ENCODE assay signal across 8 cellular contexts in the genomic region with DNA sequence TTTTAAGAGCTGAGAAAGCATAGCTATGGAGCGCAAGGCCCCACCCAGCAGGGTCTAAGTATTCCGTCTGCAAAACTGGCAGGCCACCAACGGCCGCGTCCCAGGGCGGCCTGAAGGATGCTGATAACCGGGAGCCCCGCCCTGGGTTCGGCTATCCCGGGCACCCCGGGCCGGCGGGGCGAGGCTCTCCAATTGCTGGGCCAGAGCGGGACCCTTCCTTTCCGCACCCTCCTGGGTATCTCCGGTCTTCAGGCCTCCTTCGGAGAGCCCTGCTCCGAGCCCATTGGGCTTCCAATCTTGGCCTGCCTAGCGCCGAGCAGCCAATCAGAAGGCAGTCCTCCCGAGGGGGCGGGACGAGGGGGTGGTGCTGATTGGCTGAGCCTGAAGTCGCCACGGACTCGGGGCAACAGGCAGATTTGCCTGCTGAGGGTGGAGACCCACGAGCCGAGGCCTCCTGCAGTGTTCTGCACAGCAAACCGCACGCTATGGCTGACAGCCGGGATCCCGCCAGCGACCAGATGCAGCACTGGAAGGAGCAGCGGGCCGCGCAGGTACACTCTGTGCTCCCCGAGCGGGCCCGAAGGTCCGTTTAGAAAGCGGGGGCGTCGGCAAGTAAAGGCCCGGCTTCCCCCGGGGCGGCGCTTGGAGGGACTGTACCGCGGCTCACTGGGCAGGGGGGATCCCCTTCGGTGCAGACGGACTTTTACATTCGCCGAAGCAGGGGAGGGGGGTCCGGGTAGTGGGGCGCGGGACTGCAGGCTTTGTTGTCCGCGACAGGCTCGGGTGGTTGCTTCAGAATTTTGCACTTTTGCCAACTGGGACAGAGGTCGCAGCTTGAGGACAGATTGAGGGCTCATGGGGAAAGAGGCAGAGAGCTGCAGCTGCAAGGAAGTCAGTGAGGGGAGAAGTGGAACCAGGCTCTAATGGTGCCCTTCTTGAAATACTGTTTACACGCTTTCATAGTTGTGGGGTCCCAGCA. TPM values are rescaled to one million over a fixed set of nuclear protein-coding genes. Genes with fewer than 3 reads are reported as not detected.
A peak's percentile ranks its signal among the peaks of the same experiment; 100 is the strongest.
DNase-seq lines count a peak whose midpoint lies in the region; ATAC-seq and TF ChIP-seq lines count a peak whose summit lies in the region.

A gene (plus strand): TSS at position 406 of the 979 bp plus-strand sequence. CDS start 80 bp downstream, at position 486.

- CTCF ChIA-PET in IMR-90 (lab: Yijun Ruan, JAX): interaction anchor here (0.6 to 0.8 kb wide), 2 partner anchors 30 to 63 kb away, joined by 3 to 4 read pairs; no protein-coding TSS in a partner anchor

- no peak within 1 kb of the TSS for H2BK15ac ChIP-seq in IMR-90 (ENCODE audit: low read depth, low read length)

- H3K18ac ChIP-seq in IMR-90 (ENCODE audit: low read depth, low read length): peak within 1 kb of the TSS; percentile 51; the same call in 1 of the 2 replicates

- H2AK9ac ChIP-seq in IMR-90 (replicated peaks; ENCODE audit: low read depth, low read length, poor library complexity): peak within 1 kb of the TSS; percentile 83

- H3K4me3 ChIP-seq in IMR-90 (ENCODE audit: insufficient read depth, low read depth, low read length): peak within 1 kb of the TSS; percentile 89
- peak within 1 kb of the TSS; percentile 86 for H3K4me3 ChIP-seq in epithelial cell of esophagus (ENCODE audit: low read length)
- H3K4me3 ChIP-seq in muscle layer of duodenum (ENCODE audit: low read depth in 1 of 2, low read length in 2 of 2): peak within 1 kb of the TSS; percentile 63 to 97

- WGBS in IMR-90 (ENCODE audit: extremely low coverage in 2 of 2, insufficient read length in 1 of 2), 2 experiments: 3% methylated on average over 20 of the region's 62 CpGs; no CpG with 5 or more reads in 1 of the 2 experiments

- H3K9me3 Mint-ChIP-seq in stimulated activated effector memory CD8-positive, alpha-beta T cell treated with anti-CD3 and anti-CD28 coated beads, Interleukin-12 subunit alpha, Interleukin-12 subunit beta, amount 100 ng/mL, for 72 hours: no peaks in the 10 kb centered on the region

- H3K4me1 ChIP-seq in IMR-90 (ENCODE audit: control insufficient read depth, insufficient read depth, low read length) (no peaks in the 10 kb centered on the region; the same call in 1 of the 2 replicates), muscle layer of duodenum (ENCODE audit: control insufficient read depth in 1 of 2, insufficient read depth in 2 of 2, low read length in 2 of 2) (peaks cover 3 to 33% of the 10 kb centered on the region in 2 donors)

- peak within 1 kb of the TSS; percentile 82 for H3K4ac ChIP-seq in IMR-90 (ENCODE audit: low read depth, low read length)

- peak within 1 kb of the TSS; percentile 97 for H3K27ac Mint-ChIP-seq in stimulated activated effector memory CD8-positive, alpha-beta T cell treated with anti-CD3 and anti-CD28 coated beads, Interleukin-12 subunit alpha, Interleukin-12 subunit beta, amount 100 ng/mL, for 72 hours

- H3K4me1 Mint-ChIP-seq in stimulated activated effector memory CD8-positive, alpha-beta T cell treated with anti-CD3 and anti-CD28 coated beads, Interleukin-12 subunit alpha, Interleukin-12 subunit beta, amount 100 ng/mL, for 72 hours: peaks cover 24% of the 10 kb centered on the region

- no peak within 1 kb of the TSS for H2BK20ac ChIP-seq in IMR-90 (ENCODE audit: low read depth, low read length)

- peaks cover 8 to 40% of the 10 kb centered on the region in 2 experiments; a peak in 3 of 4 replicates for H3K79me1 ChIP-seq in IMR-90 (ENCODE audit: low read depth in 1 of 2, low read length in 2 of 2)

- H3K9me1 ChIP-seq in IMR-90 (ENCODE audit: insufficient read depth, low read length): peaks cover 6% of the 10 kb centered on the region; the same call in 1 of the 2 replicates

- H3K36me3 Mint-ChIP-seq in stimulated activated effector memory CD8-positive, alpha-beta T cell treated with anti-CD3 and anti-CD28 coated beads, Interleukin-12 subunit alpha, Interleukin-12 subunit beta, amount 100 ng/mL, for 72 hours: no peaks in the 10 kb centered on the region

- H2AK5ac ChIP-seq in IMR-90 (ENCODE audit: low read depth, low read length): no peak within 1 kb of the TSS; the same call in 1 of the 2 replicates

- H3K27ac ChIP-seq in IMR-90 (ENCODE audit: insufficient read depth, low read length) (peak within 1 kb of the TSS; percentile 80), muscle layer of duodenum (ENCODE audit: low read length) (peak within 1 kb of the TSS; percentile 56)

- H2AFZ ChIP-seq in IMR-90 (replicated peaks; ENCODE audit: low read length, poor library complexity): peak within 1 kb of the TSS; percentile 96

- TF ChIP-seq CTCF in IMR-90 (conservative IDR thresholded peaks at IDR 0.05; ENCODE audit: low read depth, low read length) (no peak), epithelial cell of esophagus (IDR thresholded peaks at IDR 0.05; ENCODE audit: insufficient read depth, low read depth, low read length, missing control alignments) (no peak)

- H3K27me3 ChIP-seq in IMR-90 (ENCODE audit: control insufficient read depth, insufficient read depth, low read length) (no peaks in the 10 kb centered on the region), muscle layer of duodenum (ENCODE audit: low read depth, low read length) (no peaks in the 10 kb centered on the region)

- no TSS peak for BruUV-seq in IMR-90 (replicated peaks; lab: Mats Ljungman, UMichigan)

- peak within 1 kb of the TSS; percentile 98 for H3K4me3 Mint-ChIP-seq in stimulated activated effector memory CD8-positive, alpha-beta T cell treated with anti-CD3 and anti-CD28 coated beads, Interleukin-12 subunit alpha, Interleukin-12 subunit beta, amount 100 ng/mL, for 72 hours

- H3K9ac ChIP-seq in IMR-90 (ENCODE audit: low read depth, low read length): peak within 1 kb of the TSS; percentile 72

- peak within 1 kb of the TSS; percentile 50 for H3K56ac ChIP-seq in IMR-90 (ENCODE audit: extremely low read depth, insufficient read depth, low read length)

- dilution Hi-C loops in IMR-90 (cut with HindIII; ENCODE audit: low sequenced_read_pairs, unreplicated experiment): no loop called here

- intact Hi-C loops in IMR-90 (cut with micrococcal nuclease): no loop called here

- TF ChIP-seq POLR2A in IMR-90 (IDR thresholded peaks at IDR 0.05; ENCODE audit: low read depth, low read length): 0 out of 2 replicates have a peak, but pooled peaks have one; percentile 45

- H2BK5ac ChIP-seq in IMR-90 (ENCODE audit: low read depth, low read length, poor library complexity, severe bottlenecking): peak within 1 kb of the TSS; percentile 84

- POLR2A ChIA-PET in IMR-90 (lab: Charles Lee; ENCODE audit: unreplicated experiment): interaction anchor here (0.5 kb wide), 1 partner anchor 75 kb away, joined by 6 read pairs; no protein-coding TSS in a partner anchor

- H3K4me2 ChIP-seq in IMR-90 (ENCODE audit: low read depth, low read length): peak within 1 kb of the TSS; percentile 96

- peak within 1 kb of the TSS; percentile 59 for H4K91ac ChIP-seq in IMR-90 (ENCODE audit: insufficient read depth, low read depth, low read length)

- H4K20me1 ChIP-seq in IMR-90 (ENCODE audit: insufficient read depth, low read length): peaks cover 10% of the 10 kb centered on the region; the same call in 1 of the 2 replicates

- peak within 1 kb of the TSS; percentile 86 for H3K23ac ChIP-seq in IMR-90 (ENCODE audit: low read depth, low read length)

- no peak for TF ChIP-seq RAD21 in IMR-90 (IDR thresholded peaks at IDR 0.05; ENCODE audit: low read length)

- H3K36me3 ChIP-seq in IMR-90 (ENCODE audit: control insufficient read depth, insufficient read depth, low read length): no peaks in the 10 kb centered on the region
- H3K36me3 ChIP-seq in muscle layer of duodenum (ENCODE audit: control insufficient read depth in 1 of 2, insufficient read depth in 2 of 2, low read length in 2 of 2): peaks cover 0 to 4% of the 10 kb centered on the region in 2 donors

- peak within 1 kb of the TSS; percentile 45 for H2BK120ac ChIP-seq in IMR-90 (ENCODE audit: low read depth, low read length)

- peak within 1 kb of the TSS; percentile 65 for H4K5ac ChIP-seq in IMR-90 (ENCODE audit: low read depth, low read length)

- H3K14ac ChIP-seq in IMR-90 (replicated peaks; ENCODE audit: low read depth, low read length): peak within 1 kb of the TSS; percentile 69

- peak; percentile 97 for ATAC-seq in GM21528 (IDR thresholded peaks at IDR 0.05; ENCODE audit: low FRiP score, unreplicated experiment)
- ATAC-seq in IMR-90 (ENCODE audit: low read depth): peak; percentile 99
- ATAC-seq in stimulated activated effector memory CD8-positive, alpha-beta T cell treated with anti-CD3 and anti-CD28 coated beads, Interleukin-12 subunit alpha, Interleukin-12 subunit beta, amount 100 ng/mL, for 72 hours: peak; percentile 99

- peak within 1 kb of the TSS in 1 of 2 experiments; percentile 52; a peak in 2 of 4 replicates for H4K8ac ChIP-seq in IMR-90 (ENCODE audit: low read depth in 2 of 2, low read length in 2 of 2)

- DNase-seq in DMS 273 (lab: John Stamatoyannopoulos, UW; ENCODE audit: unreplicated experiment): peak; percentile 97
- peak; percentile 97 for DNase-seq in IMR-90
- peak; percentile 84 for DNase-seq in OCI-M2 (lab: John Stamatoyannopoulos, UW; ENCODE audit: unreplicated experiment)
- peak; percentile 97 for DNase-seq in activated T-cell treated with anti-CD3 and anti-CD28 coated beads for 24 hours (ENCODE audit: low read depth)
- peak; percentile 98 for DNase-seq in epithelial cell of esophagus (ENCODE audit: low read depth)
- peak; percentile 92 to 99 for DNase-seq in stimulated activated effector memory CD8-positive, alpha-beta T cell treated with anti-CD3 and anti-CD28 coated beads, Interleukin-12 subunit alpha, Interleukin-12 subunit beta, amount 100 ng/mL, for 72 hours (ENCODE audit: low spot score in 2 of 2)

- in situ Hi-C loops in IMR-90 (cut with MboI; ENCODE audit: low sequenced_read_pairs): no loop called here

- H3K9me3 ChIP-seq in IMR-90 (ENCODE audit: control insufficient read depth, insufficient read depth, low read length) (no peaks in the 10 kb centered on the region), muscle layer of duodenum (ENCODE audit: control insufficient read depth in 1 of 2, low read length in 2 of 2) (no peaks in the 10 kb centered on the region)

TF ChIP-seq in IMR-90, 13 proteins besides CTCF, POLR2A, EP300 and RAD21 (continues in another document):
- TF ChIP-seq BHLHE40 (IDR thresholded peaks at IDR 0.05; ENCODE audit: low read depth, low read length) (0 out of 2 replicates have a peak, but pooled peaks have one; percentile 29), CEBPB (IDR thresholded peaks at IDR 0.05; ENCODE audit: low read depth, low read length) (peak; percentile 70), RCOR1 (IDR thresholded peaks at IDR 0.05; ENCODE audit: insufficient replicate concordance, low read length) (no peak), FOS (IDR thresholded peaks at IDR 0.05; ENCODE audit: low read depth, low read length) (peak; percentile 41; the same call in 1 of the 2 replicates), RFX5 (IDR thresholded peaks at IDR 0.05; ENCODE audit: low read depth, low read length) (0 out of 2 replicates have a peak, but pooled peaks have one; percentile 42), SMC3 (IDR thresholded peaks at IDR 0.05; ENCODE audit: low read depth, low read length) (no peak)

RNA-seq across cellular contexts. Expression of the gene that starts here (rescaled TPM):
- 69.7 and 80.5 TPM in 2 replicates for total RNA-seq in IMR-90 (2012; rRNA removed)
- polyA plus RNA-seq in IMR-90 (2012; rRNA removed): 48.1 and 52.5 TPM in 2 replicates
- 29.7 and 32.0 TPM in 2 replicates for polyA plus RNA-seq in IMR-90 (2012; cell fraction: cytosol; rRNA removed)
- 28.5 and 59.7 TPM in 2 replicates for polyA plus RNA-seq in IMR-90 (2012; cell fraction: nucleus; rRNA removed; ENCODE audit: low replicate concordance)

Comparison
In these comparisons a context has a peak if more than half of its experiments do, and no peak if none do; other contexts are left out.
1. Peak in every context shown above with its lines: DNase-seq, ATAC-seq, H3K4me3 ChIP-seq and H3K27ac ChIP-seq.